In genomic region chr7:47538846-47539311, GRCh38 we compare ENCODE assay signal across 20 cellular contexts. TPM values are rescaled to one million over a fixed set of nuclear protein-coding genes. Genes with fewer than 3 reads are reported as not detected.
DNase-seq lines count a peak whose midpoint lies in the region; ATAC-seq and TF ChIP-seq lines count a peak whose summit lies in the region.
"Had no signal": no experiment of that assay in that cellular context is flagged by ENCODE, and none has a peak within 500 bp of the region (broad histone marks: within the 10 kb centered on the region; RNA-seq: fewer than 3 reads in every experiment).

No MANE protein-coding gene starts in this region.

- no peak overlapping the region for H3K4me3 Mint-ChIP-seq in Caco-2 (ENCODE audit: unreplicated experiment)
- H3K4me3 Mint-ChIP-seq in natural killer cell treated with Interleukin-12 subunit alpha and Interleukin-12 subunit beta and Interleukin-15 and Interleukin-18, amount 100 ng/mL, for 72 hours, result no peak overlapping the region
- H3K4me3 Mint-ChIP-seq: activated naive CD4-positive, alpha-beta T cell treated with anti-CD3 and anti-CD28 coated beads, Interleukin-2, amount 50 U/mL, for 24 hours had no signal

- CTCF ChIA-PET in Caco-2 (lab: Charles Lee), result no interaction called here

- H3K4me1 ChIP-seq in Caco-2, result peaks cover 80% of the 10 kb centered on the region
- peaks cover 85% of the 10 kb centered on the region for H3K4me1 ChIP-seq in SJSA1 (replicated peaks)
- H3K4me1 ChIP-seq in esophagus squamous epithelium, result peaks cover 8 to 34% (median 15%) of the 10 kb centered on the region in 3 donors

- H3K9me3 ChIP-seq in Caco-2 (no peaks in the 10 kb centered on the region), SJSA1 (replicated peaks) (no peaks in the 10 kb centered on the region), esophagus squamous epithelium (no peaks in the 10 kb centered on the region)
- H3K9me3 ChIP-seq: gastrocnemius medialis, left lung, vagina had no signal

- H3K27ac Mint-ChIP-seq in Caco-2 (ENCODE audit: unreplicated experiment), result peak overlapping the region; percentile 56
- no peak overlapping the region for H3K27ac Mint-ChIP-seq in natural killer cell treated with Interleukin-12 subunit alpha and Interleukin-12 subunit beta and Interleukin-15 and Interleukin-18, amount 100 ng/mL, for 72 hours
- H3K27ac Mint-ChIP-seq: activated naive CD4-positive, alpha-beta T cell treated with anti-CD3 and anti-CD28 coated beads, Interleukin-2, amount 50 U/mL, for 24 hours had no signal

- no peaks in the 10 kb centered on the region for H3K9me3 Mint-ChIP-seq in Caco-2 (ENCODE audit: unreplicated experiment)
- no peaks in the 10 kb centered on the region for H3K9me3 Mint-ChIP-seq in natural killer cell treated with Interleukin-12 subunit alpha and Interleukin-12 subunit beta and Interleukin-15 and Interleukin-18, amount 100 ng/mL, for 72 hours
- H3K9me3 Mint-ChIP-seq: activated naive CD4-positive, alpha-beta T cell treated with anti-CD3 and anti-CD28 coated beads, Interleukin-2, amount 50 U/mL, for 24 hours had no signal

- ATAC-seq in left lobe of liver (peak; percentile 73), HG02798 (IDR thresholded peaks at IDR 0.05; ENCODE audit: poor library complexity, unreplicated experiment) (no peak)
- no peak for ATAC-seq in natural killer cell treated with Interleukin-12 subunit alpha and Interleukin-12 subunit beta and Interleukin-15 and Interleukin-18, amount 100 ng/mL, for 72 hours
- ATAC-seq: gastrocnemius medialis, left lung had no signal

- no peak for TF ChIP-seq POLR2A in esophagus squamous epithelium (IDR thresholded peaks at IDR 0.05)

- DNase-seq in Caco-2 (no peak), SJSA1 (ENCODE audit: low read depth in 1 of 2, low spot score in 2 of 2) (no peak), left lobe of liver (ENCODE audit: low spot score) (peak; percentile 75), posterior vena cava (ENCODE audit: low spot score) (peak; percentile 47), esophagus squamous epithelium (lab: John Stamatoyannopoulos, UW) (no peak), HT-29 (ENCODE audit: low spot score) (no peak)
- DNase-seq in natural killer cell treated with Interleukin-12 subunit alpha and Interleukin-12 subunit beta and Interleukin-15 and Interleukin-18, amount 100 ng/mL, for 72 hours (ENCODE audit: low spot score), result no peak
- DNase-seq: activated CD4-positive, CD25-positive, alpha-beta regulatory T cell; activated T-cell treated with anti-CD3 and anti-CD28 coated beads, Interleukin-2, amount 50 U/mL, for 48 hours; cortex of kidney; gastrocnemius medialis; KG1; NCI-H1092; NCI-H2081 treated with DMSO at 0.1 percent for 48 hours; SIG-M5; stimulated activated naive CD4-positive, alpha-beta T cell had no signal

- TF ChIP-seq CTCF in Caco-2 (IDR thresholded peaks at IDR 0.05; ENCODE audit: insufficient read depth in 1 of 2, low read depth in 1 of 2, low read length in 1 of 2, severe bottlenecking in 1 of 2, unreplicated experiment in 1 of 2), result no peak
- TF ChIP-seq CTCF in esophagus squamous epithelium (IDR thresholded peaks at IDR 0.05), result no peak

- H3K36me3 ChIP-seq in Caco-2 (ENCODE audit: control insufficient read depth, insufficient read depth, low read length), result no peaks in the 10 kb centered on the region
- peaks cover 13% of the 10 kb centered on the region for H3K36me3 ChIP-seq in SJSA1
- H3K36me3 ChIP-seq in esophagus squamous epithelium, result no peaks in the 10 kb centered on the region
- H3K36me3 ChIP-seq: gastrocnemius medialis, left lung, vagina had no signal

- intact Hi-C loops in Caco-2 (cut with micrococcal nuclease; ENCODE audit: unreplicated experiment), result loop anchor here (1.0 to 5.0 kb wide), 2 partner anchors 37 to 278 kb away; no protein-coding TSS in a partner anchor
- intact Hi-C loops in posterior vena cava (cut with DNase I), result no loop called here
- intact Hi-C loops in esophagus squamous epithelium (cut with DNase I), result no loop called here

- 64 to 73% methylated on average over 4 to 5 of the region's 5 CpGs for WGBS in esophagus squamous epithelium, 2 donors

- peaks cover 60% of the 10 kb centered on the region for H3K4me1 Mint-ChIP-seq in Caco-2 (ENCODE audit: low read depth, unreplicated experiment)
- H3K4me1 Mint-ChIP-seq in natural killer cell treated with Interleukin-12 subunit alpha and Interleukin-12 subunit beta and Interleukin-15 and Interleukin-18, amount 100 ng/mL, for 72 hours (ENCODE audit: low read depth in 2 of 2), result no peaks in the 10 kb centered on the region
- H3K4me1 Mint-ChIP-seq: activated naive CD4-positive, alpha-beta T cell treated with anti-CD3 and anti-CD28 coated beads, Interleukin-2, amount 50 U/mL, for 24 hours had no signal

- no TSS peak for BruUV-seq in Caco-2 (replicated peaks; lab: Mats Ljungman, UMichigan)

- H3K4me3 ChIP-seq in Caco-2 (ENCODE audit: low read depth, low read length) (no peak overlapping the region), SJSA1 (peak overlapping the region; percentile 15), esophagus squamous epithelium (no peak overlapping the region)
- H3K4me3 ChIP-seq: gastrocnemius medialis, left lung, vagina had no signal

- no peaks in the 10 kb centered on the region for H3K27me3 ChIP-seq in Caco-2 (replicated peaks; ENCODE audit: control insufficient read depth, insufficient read depth, low read length)
- no peaks in the 10 kb centered on the region for H3K27me3 ChIP-seq in SJSA1 (replicated peaks)
- peaks cover 0 to 54% (median 0%) of the 10 kb centered on the region in 4 donors for H3K27me3 ChIP-seq in esophagus squamous epithelium
- H3K27me3 ChIP-seq: gastrocnemius medialis, vagina had no signal

- peaks cover 84% of the 10 kb centered on the region for H3K36me3 Mint-ChIP-seq in Caco-2 (ENCODE audit: insufficient read depth, unreplicated experiment)
- no peaks in the 10 kb centered on the region for H3K36me3 Mint-ChIP-seq in natural killer cell treated with Interleukin-12 subunit alpha and Interleukin-12 subunit beta and Interleukin-15 and Interleukin-18, amount 100 ng/mL, for 72 hours
- H3K36me3 Mint-ChIP-seq: activated naive CD4-positive, alpha-beta T cell treated with anti-CD3 and anti-CD28 coated beads, Interleukin-2, amount 50 U/mL, for 24 hours had no signal

- H3K27ac ChIP-seq in SJSA1 (peak overlapping the region; percentile 58), esophagus squamous epithelium (no peak overlapping the region)
- H3K27ac ChIP-seq: gastrocnemius medialis, left lung, vagina had no signal

- POLR2A ChIA-PET in Caco-2 (lab: Charles Lee), result no interaction called here

- no peaks in the 10 kb centered on the region for H3K27me3 Mint-ChIP-seq in Caco-2 (ENCODE audit: insufficient read depth, unreplicated experiment)
- H3K27me3 Mint-ChIP-seq in natural killer cell treated with Interleukin-12 subunit alpha and Interleukin-12 subunit beta and Interleukin-15 and Interleukin-18, amount 100 ng/mL, for 72 hours, result peaks cover 9 to 10% of the 10 kb centered on the region in 2 donors

RNA-seq across cellular contexts. Expression of gene TNS3, which starts 43.0 kb away (rescaled TPM):
- total RNA-seq in Caco-2 (2022), result 252 and 263 TPM in 2 replicates
- total RNA-seq in SJSA1 (2014; rRNA removed; shearing (Covaris generic)), result 56.9 and 92.5 TPM in 2 replicates
- total RNA-seq in left lobe of liver, result 47.2 TPM
- total RNA-seq in posterior vena cava, result 10 to 100 TPM; 64.8 to 69.3 TPM
- total RNA-seq in esophagus squamous epithelium, result 10 to 100 TPM in 2 of 4 donors, 1 to 10 TPM in 2; 6.6 to 16.0 (median 9.6) TPM
- under 1 TPM in 1 of 2 donors, not detected in 1; 0.50 TPM for total RNA-seq in natural killer cell treated with Interleukin-12 subunit alpha and Interleukin-12 subunit beta and Interleukin-15 and Interleukin-18, amount 100 ng/mL, for 72 hours
- total RNA-seq in HT-29 (2014; rRNA removed; shearing (Covaris generic)), result 32.2 and 45.2 TPM in 2 replicates

Comparison
In these comparisons a context has a peak if more than half of its experiments do, and no peak if none do; other contexts are left out.
1. DNase-seq: peak in left lobe of liver (single experiment) and posterior vena cava (single experiment); none in Caco-2 (0 of 2), SJSA1 (0 of 2), esophagus squamous epithelium (single experiment), natural killer cell treated with Interleukin-12 subunit alpha and Interleukin-12 subunit beta and Interleukin-15 and Interleukin-18, amount 100 ng/mL, for 72 hours (single experiment) and HT-29 (single experiment).
2. RNA of gene TNS3, which starts 43.0 kb away (total RNA-seq): 252 to 263 TPM in Caco-2, 56.9 to 92.5 TPM in SJSA1, 64.8 to 69.3 TPM in posterior vena cava, 47.2 TPM in left lobe of liver (single experiment), 32.2 to 45.2 TPM in HT-29 and 6.6 to 16.0 TPM in esophagus squamous epithelium; 0.50 TPM in natural killer cell treated with Interleukin-12 subunit alpha and Interleukin-12 subunit beta and Interleukin-15 and Interleukin-18, amount 100 ng/mL, for 72 hours; every median in the first group is over 4 times any median in the second.